Comparison of ENCODE assay signal across 8 cellular contexts in the genomic region with DNA sequence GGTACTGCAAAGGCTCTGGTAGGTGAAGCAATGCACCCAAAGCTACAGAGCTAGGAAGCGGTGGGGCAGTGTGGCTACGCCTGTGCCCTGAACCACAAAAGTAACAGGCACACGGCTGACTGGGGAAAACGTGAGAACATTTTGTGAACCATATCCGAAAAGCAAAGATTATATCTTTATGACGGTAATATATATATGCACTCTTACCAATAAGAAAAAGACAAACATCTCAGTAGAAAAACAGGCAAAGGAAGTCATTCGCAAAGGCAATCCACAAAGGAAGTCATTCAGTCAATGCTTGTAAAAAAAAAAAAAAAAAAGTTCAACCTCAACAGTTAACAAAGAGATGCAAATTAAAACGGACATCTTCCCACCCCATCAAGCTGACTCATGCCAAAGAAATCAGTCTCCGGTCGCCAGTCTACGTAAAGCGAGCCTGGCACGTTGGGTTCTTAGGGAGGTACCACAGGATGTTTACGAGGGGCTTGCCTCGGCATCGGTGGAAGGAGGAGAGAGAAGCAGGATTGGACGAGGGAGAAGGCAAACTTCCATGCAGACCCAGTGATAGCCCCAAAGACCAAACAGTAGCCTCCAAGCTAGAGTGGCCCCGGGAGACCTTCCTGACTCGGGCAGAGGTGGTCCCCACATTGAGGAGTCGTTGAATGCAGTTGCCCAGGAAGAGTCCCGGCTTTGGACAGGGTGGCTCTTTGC. TPM values are rescaled to one million over a fixed set of nuclear protein-coding genes. Genes with fewer than 3 reads are reported as not detected.
DNase-seq lines count a peak whose midpoint lies in the region; ATAC-seq, FAIRE-seq and TF ChIP-seq lines count a peak whose summit lies in the region.

No MANE protein-coding gene starts in this region.

- DNase-seq in HT1080 (ENCODE audit: low read depth) (peak; percentile 98), pancreas (no peak), NCI-H187 treated with DMSO at 0.1 percent for 48 hours (lab: John Stamatoyannopoulos, UW) (no peak), NCI-H1105 (lab: John Stamatoyannopoulos, UW) (no peak), medulla oblongata (ENCODE audit: extremely low spot score) (no peak)
- DNase-seq in activated CD4-positive, alpha-beta T cell treated with anti-CD3 and anti-CD28 coated beads for 36 hours: peak; percentile 78
- peak; percentile 75 to 83 (median 79) for DNase-seq in effector memory CD8-positive, alpha-beta T cell

- WGBS in pancreas, 2 donors: 69 to 75% methylated on average over 21 of the region's 21 CpGs

- no peaks in the 10 kb centered on the region for H3K36me3 Mint-ChIP-seq in activated CD4-positive, alpha-beta T cell treated with anti-CD3 and anti-CD28 coated beads for 36 hours (ENCODE audit: low read depth)
- peaks cover 29% of the 10 kb centered on the region for H3K36me3 Mint-ChIP-seq in effector memory CD8-positive, alpha-beta T cell (ENCODE audit: insufficient read depth)

- no peaks in the 10 kb centered on the region for H3K9me3 Mint-ChIP-seq in activated CD4-positive, alpha-beta T cell treated with anti-CD3 and anti-CD28 coated beads for 36 hours (ENCODE audit: low read depth)
- no peaks in the 10 kb centered on the region for H3K9me3 Mint-ChIP-seq in effector memory CD8-positive, alpha-beta T cell

- no peaks in the 10 kb centered on the region for H3K27me3 Mint-ChIP-seq in activated CD4-positive, alpha-beta T cell treated with anti-CD3 and anti-CD28 coated beads for 36 hours
- no peaks in the 10 kb centered on the region for H3K27me3 Mint-ChIP-seq in effector memory CD8-positive, alpha-beta T cell

- peak overlapping the region; percentile 74 for H3K4me3 Mint-ChIP-seq in activated CD4-positive, alpha-beta T cell treated with anti-CD3 and anti-CD28 coated beads for 36 hours
- H3K4me3 Mint-ChIP-seq in effector memory CD8-positive, alpha-beta T cell: peak overlapping the region; percentile 72

- TF ChIP-seq CTCF in C4-2B (conservative IDR thresholded peaks at IDR 0.05) (no peak), pancreas (IDR thresholded peaks at IDR 0.05) (no peak)

- intact Hi-C loops in activated CD4-positive, alpha-beta T cell treated with anti-CD3 and anti-CD28 coated beads for 36 hours (cut with DNase I, micrococcal nuclease): loop anchor here (1.0 to 5.0 kb wide), 6 partner anchors 9 to 365 kb away; a partner anchor contains a TSS
- intact Hi-C loops in pancreas (cut with DNase I): no loop called here

- H3K4me1 Mint-ChIP-seq in activated CD4-positive, alpha-beta T cell treated with anti-CD3 and anti-CD28 coated beads for 36 hours: peaks cover 48% of the 10 kb centered on the region
- peaks cover 44 to 56% of the 10 kb centered on the region in 2 donors for H3K4me1 Mint-ChIP-seq in effector memory CD8-positive, alpha-beta T cell (ENCODE audit: low read depth in 2 of 2)

- H3K27ac Mint-ChIP-seq in activated CD4-positive, alpha-beta T cell treated with anti-CD3 and anti-CD28 coated beads for 36 hours: peak overlapping the region; percentile 99
- H3K27ac Mint-ChIP-seq in effector memory CD8-positive, alpha-beta T cell: peak overlapping the region; percentile 97

- no peaks in the 10 kb centered on the region for H3K9me3 ChIP-seq in pancreas

- H3K27ac ChIP-seq in C4-2B: peak overlapping the region; percentile 10
- H3K27ac ChIP-seq in pancreas: no peak overlapping the region

- ATAC-seq in activated CD4-positive, alpha-beta T cell treated with anti-CD3 and anti-CD28 coated beads for 36 hours: peak; percentile 90
- ATAC-seq in effector memory CD8-positive, alpha-beta T cell (replicated peaks): peak; percentile 76
- peak in 3 of 4 donors; percentile 23 to 45 (median 45) for ATAC-seq in pancreas

- no peaks in the 10 kb centered on the region for H3K4me1 ChIP-seq in pancreas

- CTCF ChIA-PET in activated CD4-positive, alpha-beta T cell treated with anti-CD3 and anti-CD28 coated beads for 36 hours (lab: Charles Lee): interaction anchor here (0.7 to 1.6 kb wide), 5 partner anchors 9 to 17 kb away, joined by 3 to 8 read pairs (median 3); no protein-coding TSS in a partner anchor

- no peaks in the 10 kb centered on the region for H3K36me3 ChIP-seq in pancreas

- H3K27me3 ChIP-seq in pancreas: no peaks in the 10 kb centered on the region

- peak; percentile 23 for FAIRE-seq in pancreas (lab: Jason Lieb, UNC)

- no peak overlapping the region for H3K4me3 ChIP-seq in pancreas

- POLR2A ChIA-PET in activated CD4-positive, alpha-beta T cell treated with anti-CD3 and anti-CD28 coated beads for 36 hours (lab: Charles Lee): interaction anchor here (1.0 kb wide), 3 partner anchors 15 to 17 kb away, joined by 3 read pairs; no protein-coding TSS in a partner anchor

RNA-seq across cellular contexts. Expression of a gene that starts 39.4 kb away (rescaled TPM):
- 89.3 and 93.2 TPM in 2 replicates for total RNA-seq in HT1080 (2014; rRNA removed; shearing (Covaris generic))
- polyA plus RNA-seq in HT1080 (2015; cell fraction: cytosol; rRNA removed): 109 and 133 TPM in 2 replicates
- polyA plus RNA-seq in HT1080 (2015; cell fraction: nucleus; rRNA removed): 81.7 and 92.3 TPM in 2 replicates
- total RNA-seq in activated CD4-positive, alpha-beta T cell treated with anti-CD3 and anti-CD28 coated beads for 36 hours: 100 to 1,000 TPM; 232 to 281 TPM
- total RNA-seq in pancreas: 10 to 100 TPM; 49.8 to 76.1 (median 62.6) TPM
- polyA plus RNA-seq in pancreas: 10 to 100 TPM; 41.6 to 47.5 TPM

Comparison
In these comparisons a context has a peak if more than half of its experiments do, and no peak if none do; other contexts are left out.
1. DNase-seq: peak in HT1080 (single experiment), activated CD4-positive, alpha-beta T cell treated with anti-CD3 and anti-CD28 coated beads for 36 hours (single experiment) and effector memory CD8-positive, alpha-beta T cell (3 of 3); none in pancreas (0 of 6), NCI-H187 treated with DMSO at 0.1 percent for 48 hours (single experiment), NCI-H1105 (single experiment) and medulla oblongata (single experiment).
2. intact Hi-C loops: an anchor here in activated CD4-positive, alpha-beta T cell treated with anti-CD3 and anti-CD28 coated beads for 36 hours (1.0 to 5.0 kb wide); none called in pancreas.
3. Peak in every context shown above with its lines, with median percentiles within 50 percentile points of each other: ATAC-seq.